ENCODE assay signal across 26 cellular contexts in the genomic region with DNA sequence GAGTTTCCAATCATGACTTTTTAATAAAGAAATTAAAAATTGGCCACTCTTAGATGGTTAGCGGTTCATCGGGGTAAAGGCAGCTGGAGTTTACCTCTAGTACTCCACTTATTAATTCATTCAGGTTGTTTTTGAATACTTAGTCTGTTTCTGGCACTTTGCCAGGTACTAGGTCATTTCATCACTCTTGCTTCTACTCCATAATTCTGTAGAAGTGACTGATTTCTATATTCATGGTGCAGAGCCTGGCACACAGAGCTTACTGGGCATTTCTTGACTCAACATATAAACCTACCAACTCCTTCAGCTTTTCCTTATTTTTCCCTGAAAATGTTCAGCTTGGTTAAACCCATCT. TPM values are rescaled to one million over a fixed set of nuclear protein-coding genes. Genes with fewer than 3 reads are reported as not detected.
DNase-seq lines count a peak whose midpoint lies in the region; ATAC-seq, FAIRE-seq and TF ChIP-seq lines count a peak whose summit lies in the region.
"Had no signal": no experiment of that assay in that cellular context is flagged by ENCODE, and none has a peak within 500 bp of the region (broad histone marks: within the 10 kb centered on the region; RNA-seq: fewer than 3 reads in every experiment).

No MANE protein-coding gene starts in this region.

- CTCF ChIA-PET in K562 (lab: Yijun Ruan, JAX; ENCODE audit: low intra/inter-chr PET ratio), result no interaction called here

- 0% methylated on average over 2 of the region's 2 CpGs for WGBS in K562 (ENCODE audit: insufficient coverage, low coverage, missing lambda C conversion rate)

- H3K4me2 ChIP-seq in K562 (ENCODE audit: insufficient read depth, low read length) (no peak overlapping the region), osteoblast (ENCODE audit: insufficient read depth, low read length) (no peak overlapping the region)
- H3K4me2 ChIP-seq: SK-N-SH had no signal

- no peak overlapping the region for H3K27ac Mint-ChIP-seq in stimulated activated effector memory CD8-positive, alpha-beta T cell treated with anti-CD3 and anti-CD28 coated beads, Interleukin-12 subunit alpha, Interleukin-12 subunit beta, amount 100 ng/mL, for 72 hours
- no peak overlapping the region for H3K27ac Mint-ChIP-seq in type B pancreatic cell
- H3K27ac Mint-ChIP-seq: CD4-positive, CD25-positive, alpha-beta regulatory T cell had no signal

- H2AFZ ChIP-seq in K562 (ENCODE audit: low read depth, low read length) (no peak overlapping the region), osteoblast (ENCODE audit: low read length) (no peak overlapping the region)

- H3K79me2 ChIP-seq in K562 (ENCODE audit: control insufficient read depth, insufficient read depth, low read length) (no peaks in the 10 kb centered on the region), osteoblast (ENCODE audit: insufficient read depth, low read length) (no peaks in the 10 kb centered on the region)

- intact Hi-C loops in K562 (cut with micrococcal nuclease), result no loop called here

- in situ Hi-C loops in K562 (cut with MboI), result no loop called here

- H3K4me3 ChIP-seq in K562, result no peak overlapping the region
- H3K4me3 ChIP-seq in osteoblast (ENCODE audit: insufficient read depth, low read length), result no peak overlapping the region

- peaks cover 2 to 6% of the 10 kb centered on the region in 2 experiments; a peak in 2 of 5 replicates for H3K27me3 ChIP-seq in K562 (ENCODE audit: control insufficient read depth in 2 of 2, insufficient read depth in 2 of 2, low read length in 2 of 2)
- no peaks in the 10 kb centered on the region for H3K27me3 ChIP-seq in osteoblast (ENCODE audit: insufficient read depth, low read length)
- H3K27me3 ChIP-seq: BE2C had no signal

- no peaks in the 10 kb centered on the region for H3K36me3 Mint-ChIP-seq in stimulated activated effector memory CD8-positive, alpha-beta T cell treated with anti-CD3 and anti-CD28 coated beads, Interleukin-12 subunit alpha, Interleukin-12 subunit beta, amount 100 ng/mL, for 72 hours
- H3K36me3 Mint-ChIP-seq in type B pancreatic cell, result no peaks in the 10 kb centered on the region
- H3K36me3 Mint-ChIP-seq: CD4-positive, CD25-positive, alpha-beta regulatory T cell had no signal

- POLR2A ChIA-PET in K562 (lab: Yijun Ruan, JAX), result interaction anchor here (0.7 kb wide), 1 partner anchor 16 kb away, joined by 4 read pairs; no protein-coding TSS in a partner anchor

- no peaks in the 10 kb centered on the region for H3K9me1 ChIP-seq in K562 (ENCODE audit: control insufficient read depth, insufficient read depth, low read length)

- no TSS peak for BruUV-seq in K562 (replicated peaks; lab: Mats Ljungman, UMichigan)

- H3K9me3 Mint-ChIP-seq in stimulated activated effector memory CD8-positive, alpha-beta T cell treated with anti-CD3 and anti-CD28 coated beads, Interleukin-12 subunit alpha, Interleukin-12 subunit beta, amount 100 ng/mL, for 72 hours, result no peaks in the 10 kb centered on the region
- no peaks in the 10 kb centered on the region for H3K9me3 Mint-ChIP-seq in type B pancreatic cell
- H3K9me3 Mint-ChIP-seq: CD4-positive, CD25-positive, alpha-beta regulatory T cell had no signal

- TF ChIP-seq CTCF in K562 (IDR thresholded peaks at IDR 0.05 in 2 of 3, conservative IDR thresholded peaks at IDR 0.05 in 1 of 3; ENCODE audit: insufficient read depth in 2 of 3, low read depth in 1 of 3, low read length in 3 of 3) (no peak), osteoblast (IDR thresholded peaks at IDR 0.05; ENCODE audit: extremely low read depth, low read depth, low read length) (no peak), type B pancreatic cell (conservative IDR thresholded peaks at IDR 0.05) (no peak)

- H3K27me3 Mint-ChIP-seq in type B pancreatic cell, result peaks cover 27% of the 10 kb centered on the region

- H3K9me3 ChIP-seq in K562 (replicated peaks; ENCODE audit: control insufficient read depth, insufficient read depth, low read depth, low read length) (no peaks in the 10 kb centered on the region), osteoblast (ENCODE audit: low read depth, low read length) (no peaks in the 10 kb centered on the region)
- H3K9me3 ChIP-seq: BE2C, SK-N-SH had no signal

- no peak for TF ChIP-seq RAD21 in K562 (CRISPR knock-in tag; conservative IDR thresholded peaks at IDR 0.05 in 1 of 2, IDR thresholded peaks at IDR 0.05 in 1 of 2)

- H3K27ac ChIP-seq in K562 (ENCODE audit: extremely low read depth, low read depth, low read length) (no peak overlapping the region), osteoblast (ENCODE audit: low read depth, low read length) (no peak overlapping the region)
- H3K27ac ChIP-seq: RWPE1 had no signal

- FAIRE-seq in K562 (lab: Jason Lieb, UNC), result no peak
- FAIRE-seq: G401.6, H1, HTR-8/SVneo had no signal

- TF ChIP-seq EP300 in K562 (IDR thresholded peaks at IDR 0.05; ENCODE audit: low read length), result no peak

- H3K4me3 Mint-ChIP-seq in stimulated activated effector memory CD8-positive, alpha-beta T cell treated with anti-CD3 and anti-CD28 coated beads, Interleukin-12 subunit alpha, Interleukin-12 subunit beta, amount 100 ng/mL, for 72 hours, result no peak overlapping the region
- no peak overlapping the region for H3K4me3 Mint-ChIP-seq in type B pancreatic cell
- H3K4me3 Mint-ChIP-seq: CD4-positive, CD25-positive, alpha-beta regulatory T cell had no signal

- ATAC-seq in K562, result no peak
- peak; percentile 31 for ATAC-seq in stimulated activated effector memory CD8-positive, alpha-beta T cell treated with anti-CD3 and anti-CD28 coated beads, Interleukin-12 subunit alpha, Interleukin-12 subunit beta, amount 100 ng/mL, for 72 hours
- ATAC-seq: HCT116 had no signal

- H4K20me1 ChIP-seq in K562 (replicated peaks; ENCODE audit: control insufficient read depth, insufficient read depth, low read length) (peaks cover 9% of the 10 kb centered on the region), osteoblast (ENCODE audit: insufficient read depth, low read length) (no peaks in the 10 kb centered on the region)

- H3K4me1 Mint-ChIP-seq in stimulated activated effector memory CD8-positive, alpha-beta T cell treated with anti-CD3 and anti-CD28 coated beads, Interleukin-12 subunit alpha, Interleukin-12 subunit beta, amount 100 ng/mL, for 72 hours, result no peaks in the 10 kb centered on the region
- H3K4me1 Mint-ChIP-seq in type B pancreatic cell (ENCODE audit: unreplicated experiment), result peaks cover 17% of the 10 kb centered on the region
- H3K4me1 Mint-ChIP-seq: CD4-positive, CD25-positive, alpha-beta regulatory T cell had no signal

- H3K4me1 ChIP-seq in K562 (replicated peaks in 1 of 2; ENCODE audit: control insufficient read depth in 2 of 2, insufficient read depth in 2 of 2, low read length in 2 of 2), result peaks cover 2 to 6% of the 10 kb centered on the region in 2 experiments; a peak in 2 of 5 replicates
- no peaks in the 10 kb centered on the region for H3K4me1 ChIP-seq in osteoblast (ENCODE audit: insufficient read depth, low read length)
- H3K4me1 ChIP-seq: BE2C had no signal

- TF ChIP-seq POLR2A in K562 (conservative IDR thresholded peaks at IDR 0.05), result no peak

- H3K9ac ChIP-seq in K562 (ENCODE audit: insufficient read depth in 1 of 2, low read depth in 2 of 2, low read length in 2 of 2), result no peak overlapping the region
- H3K9ac ChIP-seq: SK-N-SH had no signal

- DNase-seq in NCI-H748 (lab: John Stamatoyannopoulos, UW; ENCODE audit: unreplicated experiment) (peak; percentile 11), NCI-H748 treated with DMSO at 0.1 percent for 48 hours (lab: John Stamatoyannopoulos, UW) (no peak), NAMALWA (ENCODE audit: low spot score) (peak; percentile 10), K562 (ENCODE audit: extremely low read depth in 1 of 4, low spot score in 3 of 4) (no peak), osteoblast (ENCODE audit: insufficient read length, low spot score, missing footprints) (no peak), type B pancreatic cell (ENCODE audit: extremely low spot score, unreplicated experiment) (no peak)
- DNase-seq in stimulated activated effector memory CD8-positive, alpha-beta T cell treated with anti-CD3 and anti-CD28 coated beads, Interleukin-12 subunit alpha, Interleukin-12 subunit beta, amount 100 ng/mL, for 72 hours (ENCODE audit: low spot score in 2 of 2), result no peak
- DNase-seq: BE2C; CD4-positive, CD25-positive, alpha-beta regulatory T cell; IMR-90; Karpas-422; NCI-H1436; NCI-H187 treated with DMSO at 0.1 percent for 48 hours; NCI-H2107; NCI-H2227 treated with DMSO at 0.1 percent for 48 hours; NCI-H524 treated with DMSO at 0.1 percent for 48 hours; SIG-M5; SK-N-SH had no signal

- H3K36me3 ChIP-seq in K562 (ENCODE audit: control insufficient read depth, insufficient read depth, low read length), result no peaks in the 10 kb centered on the region
- no peaks in the 10 kb centered on the region for H3K36me3 ChIP-seq in osteoblast (ENCODE audit: insufficient read depth, low read length)
- H3K36me3 ChIP-seq: BE2C had no signal

RNA-seq across cellular contexts. Expression of a gene that starts 31.5 kb away (rescaled TPM):
- total RNA-seq in K562 (2011; cell fraction: chromatin; rRNA removed; ENCODE audit: low replicate concordance), result 0.46 and 0.93 TPM in 2 replicates
- total RNA-seq in K562 (2011; cell fraction: nucleolus; rRNA removed), result 1.2 TPM in 2 replicates
- total RNA-seq in K562 (2011; cell fraction: nucleoplasm; rRNA removed), result 0.66 and 0.84 TPM in 2 replicates
- 1.2 TPM in 2 replicates for total RNA-seq in K562 (2014; rRNA removed)
- 0.22 and 0.26 TPM in 2 replicates for total RNA-seq in K562 (2014; rRNA removed; fragmentation: Illumina TruSeq; extraction: Trizol)
- total RNA-seq in K562 (2015; rRNA removed; fragmentation: Illumina TruSeq; extraction: Trizol), result 0.26 and 0.33 TPM in 2 replicates
- total RNA-seq in K562 (2021), result 0.86 and 1.2 TPM in 2 replicates
- polyA plus RNA-seq in K562 (2011; rRNA removed), result 0.15 and 0.27 TPM in 2 replicates
- 0.19 and 0.52 TPM in 2 replicates for polyA plus RNA-seq in K562 (2011; cell fraction: cytosol; rRNA removed)
- 0.79 and 1.2 TPM in 2 replicates for polyA plus RNA-seq in K562 (2011; cell fraction: nucleus; rRNA removed)
- polyA plus RNA-seq in K562 (2012), result 1.7 and 2.8 TPM in 2 replicates
- polyA plus RNA-seq in K562 (2014; fragmentation: Illumina TruSeq; extraction: Trizol), result 0.19 and 0.22 TPM in 2 replicates
- under 1 TPM; 0.06 to 0.07 TPM for polyA plus RNA-seq in K562 (2014; fragmentation: Nextera tagmentation; extraction: Ambion mirVana)
- polyA plus RNA-seq in K562 (2014; rRNA removed), result 0.46 and 0.53 TPM in 2 replicates
- polyA minus RNA-seq in K562 (2011; rRNA and poly(A)+ RNA removed), result 0.12 and 0.14 TPM in 2 replicates
- 0.29 and 0.64 TPM in 2 replicates for polyA minus RNA-seq in K562 (2011; cell fraction: cytosol; rRNA and poly(A)+ RNA removed)
- 0.67 and 1.00 TPM in 2 replicates for polyA minus RNA-seq in K562 (2011; cell fraction: nucleus; rRNA and poly(A)+ RNA removed)
- 0.59 and 0.72 TPM in 2 replicates for total RNA-seq in osteoblast
- total RNA-seq in type B pancreatic cell (ENCODE audit: low replicate concordance), result 0.64 and 4.9 TPM in 2 replicates
- total RNA-seq: H1 had no signal
- polyA plus RNA-seq: H1, SK-N-SH had no signal

RNA-seq across cellular contexts. Expression of a gene that starts 53.3 kb away (rescaled TPM):
- not detected in 2 replicates for total RNA-seq in K562 (2011; cell fraction: chromatin; rRNA removed; ENCODE audit: low replicate concordance)
- total RNA-seq in K562 (2011; cell fraction: nucleolus; rRNA removed), result not detected in 2 replicates
- not detected in 2 replicates for total RNA-seq in K562 (2011; cell fraction: nucleoplasm; rRNA removed)
- total RNA-seq in K562 (2014; rRNA removed) (not detected in 2 replicates), K562 (2014; rRNA removed; fragmentation: Illumina TruSeq; extraction: Trizol) (not detected in 2 replicates), K562 (2015; rRNA removed; fragmentation: Illumina TruSeq; extraction: Trizol) (not detected in 2 replicates), K562 (2021) (not detected in 2 replicates), osteoblast (not detected in 2 replicates), type B pancreatic cell (ENCODE audit: low replicate concordance) (0.14 TPM in 1 of 2 replicates, not detected in the other)
- polyA plus RNA-seq in K562 (2011; rRNA removed) (not detected in 2 replicates), K562 (2014; fragmentation: Illumina TruSeq; extraction: Trizol) (not detected in 2 replicates), K562 (2014; fragmentation: Nextera tagmentation; extraction: Ambion mirVana) (not detected), K562 (2014; rRNA removed) (not detected in 2 replicates)
- not detected in 2 replicates for polyA plus RNA-seq in K562 (2011; cell fraction: cytosol; rRNA removed)
- polyA plus RNA-seq in K562 (2011; cell fraction: nucleus; rRNA removed), result 0.10 TPM in 1 of 2 replicates, not detected in the other
- 0.04 TPM in 1 of 2 replicates, not detected in the other for polyA plus RNA-seq in K562 (2012)
- not detected in 2 replicates for polyA minus RNA-seq in K562 (2011; rRNA and poly(A)+ RNA removed)
- not detected in 2 replicates for polyA minus RNA-seq in K562 (2011; cell fraction: cytosol; rRNA and poly(A)+ RNA removed)
- polyA minus RNA-seq in K562 (2011; cell fraction: nucleus; rRNA and poly(A)+ RNA removed), result not detected in 2 replicates
- total RNA-seq: A673; CD4-positive, CD25-positive, alpha-beta regulatory T cell; Daoy; H1; IMR-90; M059J had no signal
- polyA plus RNA-seq: CD4-positive, CD25-positive, alpha-beta regulatory T cell; SK-N-SH had no signal

Comparison
In these comparisons a context has a peak if more than half of its experiments do, and no peak if none do; other contexts are left out.
1. DNase-seq: peak in NCI-H748 (single experiment) and NAMALWA (single experiment); none in NCI-H748 treated with DMSO at 0.1 percent for 48 hours (single experiment), K562 (0 of 4), stimulated activated effector memory CD8-positive, alpha-beta T cell treated with anti-CD3 and anti-CD28 coated beads, Interleukin-12 subunit alpha, Interleukin-12 subunit beta, amount 100 ng/mL, for 72 hours (0 of 2), osteoblast (single experiment) and type B pancreatic cell (single experiment).